In genomic region chr18:79529296-79529695, GRCh38 we compare ENCODE assay signal across 11 cellular contexts.
A peak's percentile ranks its signal among the peaks of the same experiment; 100 is the strongest.
DNase-seq lines count a peak whose midpoint lies in the region; TF ChIP-seq lines count a peak whose summit lies in the region.
"Had no signal": no experiment of that assay in that cellular context is flagged by ENCODE, and none has a peak within 500 bp of the region (broad histone marks: within the 10 kb centered on the region; RNA-seq: fewer than 3 reads in every experiment).

No MANE protein-coding gene starts in this region.

- no peaks in the 10 kb centered on the region for H3K4me1 Mint-ChIP-seq in MCF 10A (ENCODE audit: insufficient read depth, unreplicated experiment)

- peak overlapping the region; percentile 25 for H3K14ac ChIP-seq in neuronal stem cell (ENCODE audit: low read length)

- H2AK5ac ChIP-seq in neuronal stem cell (ENCODE audit: low read depth, low read length) = peak overlapping the region; percentile 6

- in situ Hi-C loops in transverse colon (cut with MboI; ENCODE audit: low pct_ligation_motif_present in 1 of 4, low pct_unique_long_range_greater_than_20kb in 1 of 4, low sequenced_read_pairs in 3 of 4) = no loop called here

- H3K4me3 ChIP-seq in breast epithelium = no peak overlapping the region
- H3K4me3 ChIP-seq in Peyer's patch = no peak overlapping the region
- H3K4me3 ChIP-seq in neuronal stem cell (ENCODE audit: low read length in 2 of 2) = no peak overlapping the region
- H3K4me3 ChIP-seq in transverse colon = no peak overlapping the region
- H3K4me3 ChIP-seq: HAP-1, K562 had no signal

- TF ChIP-seq POLR2A in breast epithelium (IDR thresholded peaks at IDR 0.05) (no peak), Peyer's patch (IDR thresholded peaks at IDR 0.05) (no peak), transverse colon (IDR thresholded peaks at IDR 0.05) (no peak)

- peaks cover 0 to 8% of the 10 kb centered on the region in 2 donors for H3K4me1 ChIP-seq in breast epithelium
- peaks cover 0 to 9% (median 3%) of the 10 kb centered on the region in 4 donors for H3K4me1 ChIP-seq in Peyer's patch
- no peaks in the 10 kb centered on the region for H3K4me1 ChIP-seq in neuronal stem cell (ENCODE audit: control insufficient read depth in 2 of 2, insufficient read depth in 1 of 2, low read depth in 1 of 2, low read length in 2 of 2)
- H3K4me1 ChIP-seq in transverse colon = peaks cover 0 to 10% (median 3%) of the 10 kb centered on the region in 4 donors
- H3K4me1 ChIP-seq: HAP-1 had no signal

- H4K91ac ChIP-seq in neuronal stem cell (ENCODE audit: low read depth, low read length, poor library complexity) = no peak overlapping the region

- TF ChIP-seq CTCF in breast epithelium (IDR thresholded peaks at IDR 0.05) (no peak), MCF 10A (IDR thresholded peaks at IDR 0.05; ENCODE audit: unreplicated experiment) (no peak), Peyer's patch (IDR thresholded peaks at IDR 0.05) (no peak), transverse colon (IDR thresholded peaks at IDR 0.05) (no peak)

- no peak for TF ChIP-seq EP300 in transverse colon (IDR thresholded peaks at IDR 0.05; ENCODE audit: low read depth)

- H2AFZ ChIP-seq in neuronal stem cell (ENCODE audit: low read length) = no peak overlapping the region

- no peaks in the 10 kb centered on the region for H3K36me3 Mint-ChIP-seq in MCF 10A (ENCODE audit: insufficient read depth, unreplicated experiment)

- peak overlapping the region; percentile 9 to 54 for H3K27ac ChIP-seq in breast epithelium
- no peak overlapping the region for H3K27ac ChIP-seq in Peyer's patch
- H3K27ac ChIP-seq in neuronal stem cell (replicated peaks; ENCODE audit: low read length) = no peak overlapping the region
- H3K27ac ChIP-seq in transverse colon = no peak overlapping the region

- H4K8ac ChIP-seq in neuronal stem cell (ENCODE audit: low read depth, low read length) = no peak overlapping the region

- no peaks in the 10 kb centered on the region for H3K9me3 Mint-ChIP-seq in MCF 10A (ENCODE audit: unreplicated experiment)

- H2BK15ac ChIP-seq in neuronal stem cell (ENCODE audit: low read length) = no peak overlapping the region

- no peaks in the 10 kb centered on the region for H3K9me3 ChIP-seq in breast epithelium
- H3K9me3 ChIP-seq in Peyer's patch = no peaks in the 10 kb centered on the region
- no peaks in the 10 kb centered on the region for H3K9me3 ChIP-seq in neuronal stem cell (replicated peaks in 1 of 2; ENCODE audit: control insufficient read depth in 2 of 2, insufficient read depth in 1 of 2, low read depth in 1 of 2, low read length in 2 of 2)
- H3K9me3 ChIP-seq in transverse colon = no peaks in the 10 kb centered on the region
- H3K9me3 ChIP-seq: HAP-1 had no signal

- H3K4me2 ChIP-seq in neuronal stem cell (ENCODE audit: insufficient read depth, low read length, poor library complexity, severe bottlenecking) = no peak overlapping the region

- no peaks in the 10 kb centered on the region for H3K79me1 ChIP-seq in neuronal stem cell (ENCODE audit: low read depth, low read length)

- H2BK120ac ChIP-seq in neuronal stem cell (ENCODE audit: low read depth, low read length) = no peak overlapping the region

- intact Hi-C loops in breast epithelium (cut with DNase I; ENCODE audit: low total_unique reads) (loop anchor here (5.0 to 10.0 kb wide), 2 partner anchors 124 to 152 kb away; no protein-coding TSS in a partner anchor), MCF 10A (cut with micrococcal nuclease) (loop anchor here (5.0 kb wide), 1 partner anchor 113 kb away; no protein-coding TSS in a partner anchor), transverse colon (cut with DNase I; ENCODE audit: low total_unique reads) (loop anchor here (1.0 kb wide), 1 partner anchor 46 kb away; no protein-coding TSS in a partner anchor)

- WGBS in neuronal stem cell (ENCODE audit: extremely low coverage in 2 of 2, insufficient read length in 2 of 2, insufficient replicate concordance in 1 of 2), 2 donors = no CpG with 5 or more reads among the region's 20 CpGs
- WGBS in transverse colon (ENCODE audit: low coverage in 1 of 2), 2 donors = 87 to 91% methylated on average over 14 to 20 of the region's 20 CpGs

- H3K36me3 ChIP-seq in breast epithelium (no peaks in the 10 kb centered on the region), Peyer's patch (peaks cover 0 to 9% (median 0%) of the 10 kb centered on the region in 3 donors), neuronal stem cell (replicated peaks in 1 of 2; ENCODE audit: control insufficient read depth in 2 of 2, insufficient read depth in 2 of 2, low read length in 2 of 2) (no peaks in the 10 kb centered on the region), transverse colon (no peaks in the 10 kb centered on the region)
- H3K36me3 ChIP-seq: HAP-1 had no signal

- H2BK12ac ChIP-seq in neuronal stem cell (ENCODE audit: low read length) = no peak overlapping the region

- H3K9ac ChIP-seq in neuronal stem cell (ENCODE audit: low read depth, low read length, poor library complexity) = no peak overlapping the region

- no peak overlapping the region for H2BK5ac ChIP-seq in neuronal stem cell (ENCODE audit: low read length)

- H3K27me3 ChIP-seq in breast epithelium (no peaks in the 10 kb centered on the region), Peyer's patch (no peaks in the 10 kb centered on the region), neuronal stem cell (ENCODE audit: control insufficient read depth in 3 of 3, insufficient read depth in 3 of 3, low read depth in 1 of 3, low read length in 3 of 3) (peaks cover 0 to 33% (median 0%) of the 10 kb centered on the region in 3 experiments), transverse colon (peaks cover 9% of the 10 kb centered on the region)

- BruUV-seq in MCF 10A (replicated peaks; lab: Mats Ljungman, UMichigan) = no TSS peak

- H3K23ac ChIP-seq in neuronal stem cell (ENCODE audit: low read depth, low read length, poor library complexity) = no peak overlapping the region

- H3K27ac Mint-ChIP-seq in MCF 10A (ENCODE audit: low read depth, unreplicated experiment) = no peak overlapping the region

- no peak for DNase-seq in breast epithelium (ENCODE audit: low spot score in 2 of 2)
- no peak for DNase-seq in MCF 10A (ENCODE audit: unreplicated experiment)
- peak in 2 of 3 donors; percentile 34 to 40 for DNase-seq in Peyer's patch
- DNase-seq in neuronal stem cell (ENCODE audit: low spot score) = no peak
- peak; percentile 3 for DNase-seq in transverse colon
- no peak for DNase-seq in stimulated activated CD4-positive, alpha-beta T cell treated with anti-CD3 and anti-CD28 coated beads, Interleukin-12 subunit alpha, Interleukin-12 subunit beta, amount 100 ng/mL, for 4 hours
- DNase-seq in COLO668 (lab: John Stamatoyannopoulos, UW; ENCODE audit: unreplicated experiment) = no peak
- DNase-seq in SIG-M5 treated with dmso at 0.1 percent for 504 hours (lab: John Stamatoyannopoulos, UW; ENCODE audit: unreplicated experiment) = no peak

- CTCF ChIA-PET in MCF 10A (lab: Yijun Ruan, JAX) = interaction anchor here (0.7 to 4.8 kb wide), 8 partner anchors 10 to 364 kb away, joined by 3 to 39 read pairs (median 5); no protein-coding TSS in a partner anchor

- no peak overlapping the region for H3K4me3 Mint-ChIP-seq in MCF 10A (ENCODE audit: unreplicated experiment)

- H3K27me3 Mint-ChIP-seq in MCF 10A (ENCODE audit: insufficient read depth, unreplicated experiment) = no peaks in the 10 kb centered on the region
- H3K27me3 Mint-ChIP-seq: CD4-positive, alpha-beta memory T cell had no signal

- no peak overlapping the region for H3K18ac ChIP-seq in neuronal stem cell (ENCODE audit: low read length)

- POLR2A ChIA-PET in MCF 10A (lab: Yijun Ruan, JAX) = no interaction called here

- H3K4ac ChIP-seq in neuronal stem cell (ENCODE audit: low read length) = no peak overlapping the region

Comparison
In these comparisons a context has a peak if more than half of its experiments do, and no peak if none do; other contexts are left out.
1. DNase-seq: peak in Peyer's patch (2 of 3) and transverse colon (single experiment); none in breast epithelium (0 of 2), MCF 10A (single experiment), neuronal stem cell (single experiment), stimulated activated CD4-positive, alpha-beta T cell treated with anti-CD3 and anti-CD28 coated beads, Interleukin-12 subunit alpha, Interleukin-12 subunit beta, amount 100 ng/mL, for 4 hours (single experiment), COLO668 (single experiment) and SIG-M5 treated with dmso at 0.1 percent for 504 hours (single experiment).
2. H3K27ac ChIP-seq: peak in breast epithelium (2 of 2); none in Peyer's patch (0 of 4), neuronal stem cell (single experiment) and transverse colon (0 of 4).